ENCODE assay signal across 8 cellular contexts in the genomic region with DNA sequence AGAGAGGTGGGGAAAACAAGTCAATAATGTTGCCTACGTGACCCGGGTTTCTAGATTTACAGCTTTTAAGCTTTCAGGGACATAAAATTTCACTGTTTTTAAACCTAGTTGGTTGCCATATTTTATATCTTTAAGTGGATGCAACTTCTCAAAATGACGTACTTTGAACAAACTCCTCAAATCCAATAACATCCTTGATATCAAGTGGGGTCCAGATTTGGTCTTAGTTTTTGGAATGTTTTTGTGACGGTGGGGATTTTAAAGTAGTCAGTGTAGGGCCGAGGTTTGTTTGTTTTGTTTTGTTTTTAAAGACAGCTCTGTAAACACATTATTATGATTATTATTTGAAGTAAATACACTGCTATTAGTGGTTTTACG. TPM values are rescaled to one million over a fixed set of nuclear protein-coding genes. Genes with fewer than 3 reads are reported as not detected.
DNase-seq lines count a peak whose midpoint lies in the region; ATAC-seq, FAIRE-seq and TF ChIP-seq lines count a peak whose summit lies in the region.

No MANE protein-coding gene starts in this region.

- H3K4me3 ChIP-seq in BE2C (ENCODE audit: low read depth, low read length), result peak overlapping the region; percentile 86
- peak overlapping the region; percentile 88 for H3K4me3 ChIP-seq in bronchial epithelial cell (ENCODE audit: low read depth, low read length)

- H3K27ac Mint-ChIP-seq in IgD-negative memory B cell, result peak overlapping the region in 1 of 3 donors; percentile 82
- H3K27ac Mint-ChIP-seq in natural killer cell, result peak overlapping the region; percentile 93 to 96

- H3K9me3 Mint-ChIP-seq in IgD-negative memory B cell, result no peaks in the 10 kb centered on the region
- no peaks in the 10 kb centered on the region for H3K9me3 Mint-ChIP-seq in natural killer cell

- no peaks in the 10 kb centered on the region for H3K9me3 ChIP-seq in BE2C

- intact Hi-C loops in natural killer cell (cut with micrococcal nuclease), result loop anchor here (10.0 kb wide), 2 partner anchors 46 to 1664 kb away; a partner anchor contains a TSS

- H3K4me1 ChIP-seq in BE2C, result no peaks in the 10 kb centered on the region

- TF ChIP-seq CTCF in BE2C (IDR thresholded peaks at IDR 0.05; ENCODE audit: low read depth, low read length) (no peak), bronchial epithelial cell (IDR thresholded peaks at IDR 0.05; ENCODE audit: insufficient read depth, low read length, severe bottlenecking) (no peak), natural killer cell (IDR thresholded peaks at IDR 0.05) (no peak), GM20000 (IDR thresholded peaks at IDR 0.05; ENCODE audit: extremely low read depth, missing control alignments) (no peak)

- H3K36me3 Mint-ChIP-seq in IgD-negative memory B cell (no peaks in the 10 kb centered on the region), natural killer cell (no peaks in the 10 kb centered on the region)

- peaks cover 18% of the 10 kb centered on the region for H3K27me3 Mint-ChIP-seq in IgD-negative memory B cell
- H3K27me3 Mint-ChIP-seq in natural killer cell (ENCODE audit: low read depth in 2 of 2), result no peaks in the 10 kb centered on the region

- H3K27me3 ChIP-seq in BE2C (no peaks in the 10 kb centered on the region), bronchial epithelial cell (ENCODE audit: control insufficient read depth, insufficient read depth, low read length) (no peaks in the 10 kb centered on the region)

- peaks cover 5 to 23% (median 12%) of the 10 kb centered on the region in 3 donors for H3K4me1 Mint-ChIP-seq in IgD-negative memory B cell
- H3K4me1 Mint-ChIP-seq in natural killer cell, result peaks cover 26 to 28% of the 10 kb centered on the region in 2 donors

- H3K4me3 Mint-ChIP-seq in IgD-negative memory B cell, result peak overlapping the region; percentile 89 to 99 (median 92)
- H3K4me3 Mint-ChIP-seq in natural killer cell, result peak overlapping the region; percentile 100

- ATAC-seq in natural killer cell (no peak), HG02759 (IDR thresholded peaks at IDR 0.05; ENCODE audit: unreplicated experiment) (no peak)

- DNase-seq in BE2C, result no peak
- peak; percentile 20 for DNase-seq in bronchial epithelial cell (ENCODE audit: low read depth)
- no peak for DNase-seq in natural killer cell
- no peak for DNase-seq in GM20000 (ENCODE audit: low spot score)
- no peak for DNase-seq in ecto neural progenitor cell (ENCODE audit: low spot score)
- no peak for DNase-seq in CD1c-positive myeloid dendritic cell (ENCODE audit: extremely low spot score)

- H3K36me3 ChIP-seq in BE2C (peaks cover 3% of the 10 kb centered on the region; the same call in 1 of the 2 replicates), bronchial epithelial cell (ENCODE audit: control insufficient read depth, insufficient read depth, low read length) (no peaks in the 10 kb centered on the region)

- no peak for FAIRE-seq in bronchial epithelial cell (lab: Jason Lieb, UNC)

RNA-seq across cellular contexts. Expression of a gene that starts 0.5 kb away (rescaled TPM):
- 60.6 TPM for polyA plus RNA-seq in BE2C (2012; ENCODE audit: insufficient read depth, insufficient read length, low read depth)
- polyA plus RNA-seq in IgD-negative memory B cell, result 6.0 TPM
- 0.79 and 1.0 TPM in 2 replicates for total RNA-seq in bronchial epithelial cell
- total RNA-seq in natural killer cell, result 10 to 100 TPM; 17.1 to 21.9 (median 19.0) TPM

RNA-seq across cellular contexts. Expression of a gene that starts 10.4 kb away (rescaled TPM):
- polyA plus RNA-seq in BE2C (2012; ENCODE audit: insufficient read depth, insufficient read length, low read depth), result 29.0 TPM
- 26.3 TPM for polyA plus RNA-seq in IgD-negative memory B cell
- total RNA-seq in bronchial epithelial cell (44.5 and 52.7 TPM in 2 replicates), natural killer cell (10 to 100 TPM; 56.8 to 59.7 (median 57.2) TPM)
